1 cellular context compared by ENCODE assay signal in the genomic region with DNA sequence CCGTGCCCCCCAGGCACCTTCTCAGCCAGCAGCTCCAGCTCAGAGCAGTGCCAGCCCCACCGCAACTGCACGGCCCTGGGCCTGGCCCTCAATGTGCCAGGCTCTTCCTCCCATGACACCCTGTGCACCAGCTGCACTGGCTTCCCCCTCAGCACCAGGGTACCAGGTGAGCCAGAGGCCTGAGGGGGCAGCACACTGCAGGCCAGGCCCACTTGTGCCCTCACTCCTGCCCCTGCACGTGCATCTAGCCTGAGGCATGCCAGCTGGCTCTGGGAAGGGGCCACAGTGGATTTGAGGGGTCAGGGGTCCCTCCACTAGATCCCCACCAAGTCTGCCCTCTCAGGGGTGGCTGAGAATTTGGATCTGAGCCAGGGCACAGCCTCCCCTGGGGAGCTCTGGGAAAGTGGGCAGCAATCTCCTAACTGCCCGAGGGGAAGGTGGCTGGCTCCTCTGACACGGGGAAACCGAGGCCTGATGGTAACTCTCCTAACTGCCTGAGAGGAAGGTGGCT.
TF ChIP-seq lines count a peak whose summit lies in the region.

No MANE protein-coding gene starts in this region.

TF ChIP-seq in HepG2, 621 proteins besides CTCF, POLR2A, EP300 and RAD21 (continued from another document and continues in another):
- TF ChIP-seq ZFP90 (CRISPR knock-in tag; IDR thresholded peaks at IDR 0.05; ENCODE audit: borderline replicate concordance) (no peak), NR3C1 (CRISPR knock-in tag; IDR thresholded peaks at IDR 0.05) (no peak), FOXO4 (CRISPR knock-in tag; conservative IDR thresholded peaks at IDR 0.05) (no peak), HNF4A (CRISPR knock-in tag; IDR thresholded peaks at IDR 0.05) (no peak; the same call in 1 of the 2 replicates), ZNF850 (CRISPR knock-in tag; conservative IDR thresholded peaks at IDR 0.05) (0 out of 2 replicates have a peak, but pooled peaks have one; percentile 63), CREBL2 (CRISPR knock-in tag; IDR thresholded peaks at IDR 0.05; ENCODE audit: borderline replicate concordance) (no peak), ZBTB42 (CRISPR knock-in tag; IDR thresholded peaks at IDR 0.05) (no peak), ZNF256 (CRISPR knock-in tag; conservative IDR thresholded peaks at IDR 0.05) (no peak), ZNF124 (CRISPR knock-in tag; IDR thresholded peaks at IDR 0.05) (no peak), ZNF772 (CRISPR knock-in tag; IDR thresholded peaks at IDR 0.05) (no peak), MEF2D (CRISPR knock-in tag; IDR thresholded peaks at IDR 0.05) (no peak), ETV5 (CRISPR knock-in tag; IDR thresholded peaks at IDR 0.05; ENCODE audit: borderline replicate concordance) (no peak), GLMP (CRISPR knock-in tag; IDR thresholded peaks at IDR 0.05; ENCODE audit: borderline replicate concordance) (no peak), ZNF589 (CRISPR knock-in tag; conservative IDR thresholded peaks at IDR 0.05) (no peak), FOXO1 (CRISPR knock-in tag; IDR thresholded peaks at IDR 0.05) (no peak), POGK (CRISPR knock-in tag; conservative IDR thresholded peaks at IDR 0.05) (peak; percentile 44; the same call in 1 of the 2 replicates), POLR2G (IDR thresholded peaks at IDR 0.05; ENCODE audit: low read depth, low read length) (peak; percentile 42), ZNF441 (CRISPR knock-in tag; IDR thresholded peaks at IDR 0.05; ENCODE audit: borderline replicate concordance) (no peak), JUNB (CRISPR knock-in tag; IDR thresholded peaks at IDR 0.05; ENCODE audit: borderline replicate concordance) (no peak), RFX1 (IDR thresholded peaks at IDR 0.05) (no peak), ZNF792 (CRISPR knock-in tag; IDR thresholded peaks at IDR 0.05) (no peak), ZNF619 (CRISPR knock-in tag; IDR thresholded peaks at IDR 0.05) (no peak), TOPORS (CRISPR knock-in tag; IDR thresholded peaks at IDR 0.05) (no peak), ASH2L (IDR thresholded peaks at IDR 0.05; ENCODE audit: insufficient read length, low read depth, low read length) (no peak), TCF7 (IDR thresholded peaks at IDR 0.05; ENCODE audit: low read depth) (no peak), ZMAT5 (CRISPR knock-in tag; IDR thresholded peaks at IDR 0.05; ENCODE audit: borderline replicate concordance, low read depth) (no peak), ZBTB33 (CRISPR knock-in tag; IDR thresholded peaks at IDR 0.05) (no peak), ZNF572 (CRISPR knock-in tag; IDR thresholded peaks at IDR 0.05) (no peak), XRCC5 (optimal IDR thresholded peaks at IDR 0.05; ENCODE audit: low read length) (no peak), DPF2 (CRISPR knock-in tag; IDR thresholded peaks at IDR 0.05; ENCODE audit: borderline replicate concordance, low read depth) (no peak), TGIF2 (CRISPR knock-in tag; IDR thresholded peaks at IDR 0.05) (no peak), SMARCE1 (IDR thresholded peaks at IDR 0.05; ENCODE audit: borderline replicate concordance) (no peak), SALL2 (CRISPR knock-in tag; IDR thresholded peaks at IDR 0.05) (no peak), BCL3 (CRISPR knock-in tag; IDR thresholded peaks at IDR 0.05) (no peak; the same call in 1 of the 2 replicates), RXRA (CRISPR knock-in tag; IDR thresholded peaks at IDR 0.05) (no peak; the same call in 1 of the 2 replicates), RFXAP (CRISPR knock-in tag; IDR thresholded peaks at IDR 0.05; ENCODE audit: borderline replicate concordance) (no peak), ZNF543 (CRISPR knock-in tag; IDR thresholded peaks at IDR 0.05) (no peak), EED (CRISPR knock-in tag; IDR thresholded peaks at IDR 0.05) (no peak), MTA1 (CRISPR knock-in tag; IDR thresholded peaks at IDR 0.05; ENCODE audit: borderline replicate concordance) (no peak), ZNF562 (CRISPR knock-in tag; IDR thresholded peaks at IDR 0.05; ENCODE audit: borderline replicate concordance) (no peak), XBP1 (CRISPR knock-in tag; IDR thresholded peaks at IDR 0.05) (no peak), BHLHE40 (IDR thresholded peaks at IDR 0.05; ENCODE audit: low read length) (peak; percentile 50; the same call in 1 of the 2 replicates), CHD4 (IDR thresholded peaks at IDR 0.05; ENCODE audit: borderline replicate concordance, low read length) (no peak), ZNF510 (CRISPR knock-in tag; IDR thresholded peaks at IDR 0.05; ENCODE audit: low read depth) (no peak), CAMTA2 (CRISPR knock-in tag; IDR thresholded peaks at IDR 0.05; ENCODE audit: borderline replicate concordance) (no peak), TFDP1 (CRISPR knock-in tag; IDR thresholded peaks at IDR 0.05; ENCODE audit: borderline replicate concordance) (no peak), ZNF205 (CRISPR knock-in tag; IDR thresholded peaks at IDR 0.05) (no peak; the same call in 1 of the 2 replicates), CREB1 (IDR thresholded peaks at IDR 0.05) (no peak), CREB1 (CRISPR knock-in tag; IDR thresholded peaks at IDR 0.05) (no peak), ZNF879 (CRISPR knock-in tag; IDR thresholded peaks at IDR 0.05) (no peak), MZF1 (CRISPR knock-in tag; IDR thresholded peaks at IDR 0.05; ENCODE audit: borderline replicate concordance) (no peak), DNMT1 (CRISPR knock-in tag; IDR thresholded peaks at IDR 0.05) (no peak), SKI (IDR thresholded peaks at IDR 0.05; ENCODE audit: partially characterized antibody) (no peak)
- TF ChIP-seq, protein P1, sequence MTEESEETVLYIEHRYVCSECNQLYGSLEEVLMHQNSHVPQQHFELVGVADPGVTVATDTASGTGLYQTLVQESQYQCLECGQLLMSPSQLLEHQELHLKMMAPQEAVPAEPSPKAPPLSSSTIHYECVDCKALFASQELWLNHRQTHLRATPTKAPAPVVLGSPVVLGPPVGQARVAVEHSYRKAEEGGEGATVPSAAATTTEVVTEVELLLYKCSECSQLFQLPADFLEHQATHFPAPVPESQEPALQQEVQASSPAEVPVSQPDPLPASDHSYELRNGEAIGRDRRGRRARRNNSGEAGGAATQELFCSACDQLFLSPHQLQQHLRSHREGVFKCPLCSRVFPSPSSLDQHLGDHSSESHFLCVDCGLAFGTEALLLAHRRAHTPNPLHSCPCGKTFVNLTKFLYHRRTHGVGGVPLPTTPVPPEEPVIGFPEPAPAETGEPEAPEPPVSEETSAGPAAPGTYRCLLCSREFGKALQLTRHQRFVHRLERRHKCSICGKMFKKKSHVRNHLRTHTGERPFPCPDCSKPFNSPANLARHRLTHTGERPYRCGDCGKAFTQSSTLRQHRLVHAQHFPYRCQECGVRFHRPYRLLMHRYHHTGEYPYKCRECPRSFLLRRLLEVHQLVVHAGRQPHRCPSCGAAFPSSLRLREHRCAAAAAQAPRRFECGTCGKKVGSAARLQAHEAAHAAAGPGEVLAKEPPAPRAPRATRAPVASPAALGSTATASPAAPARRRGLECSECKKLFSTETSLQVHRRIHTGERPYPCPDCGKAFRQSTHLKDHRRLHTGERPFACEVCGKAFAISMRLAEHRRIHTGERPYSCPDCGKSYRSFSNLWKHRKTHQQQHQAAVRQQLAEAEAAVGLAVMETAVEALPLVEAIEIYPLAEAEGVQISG (CRISPR knock-in tag; IDR thresholded peaks at IDR 0.05): no peak
- TF ChIP-seq, protein P2, sequence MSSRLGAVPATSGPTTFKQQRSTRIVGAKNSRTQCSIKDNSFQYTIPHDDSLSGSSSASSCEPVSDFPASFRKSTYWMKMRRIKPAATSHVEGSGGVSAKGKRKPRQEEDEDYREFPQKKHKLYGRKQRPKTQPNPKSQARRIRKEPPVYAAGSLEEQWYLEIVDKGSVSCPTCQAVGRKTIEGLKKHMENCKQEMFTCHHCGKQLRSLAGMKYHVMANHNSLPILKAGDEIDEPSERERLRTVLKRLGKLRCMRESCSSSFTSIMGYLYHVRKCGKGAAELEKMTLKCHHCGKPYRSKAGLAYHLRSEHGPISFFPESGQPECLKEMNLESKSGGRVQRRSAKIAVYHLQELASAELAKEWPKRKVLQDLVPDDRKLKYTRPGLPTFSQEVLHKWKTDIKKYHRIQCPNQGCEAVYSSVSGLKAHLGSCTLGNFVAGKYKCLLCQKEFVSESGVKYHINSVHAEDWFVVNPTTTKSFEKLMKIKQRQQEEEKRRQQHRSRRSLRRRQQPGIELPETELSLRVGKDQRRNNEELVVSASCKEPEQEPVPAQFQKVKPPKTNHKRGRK (CRISPR knock-in tag; IDR thresholded peaks at IDR 0.05): no peak
- TF ChIP-seq, protein P3, sequence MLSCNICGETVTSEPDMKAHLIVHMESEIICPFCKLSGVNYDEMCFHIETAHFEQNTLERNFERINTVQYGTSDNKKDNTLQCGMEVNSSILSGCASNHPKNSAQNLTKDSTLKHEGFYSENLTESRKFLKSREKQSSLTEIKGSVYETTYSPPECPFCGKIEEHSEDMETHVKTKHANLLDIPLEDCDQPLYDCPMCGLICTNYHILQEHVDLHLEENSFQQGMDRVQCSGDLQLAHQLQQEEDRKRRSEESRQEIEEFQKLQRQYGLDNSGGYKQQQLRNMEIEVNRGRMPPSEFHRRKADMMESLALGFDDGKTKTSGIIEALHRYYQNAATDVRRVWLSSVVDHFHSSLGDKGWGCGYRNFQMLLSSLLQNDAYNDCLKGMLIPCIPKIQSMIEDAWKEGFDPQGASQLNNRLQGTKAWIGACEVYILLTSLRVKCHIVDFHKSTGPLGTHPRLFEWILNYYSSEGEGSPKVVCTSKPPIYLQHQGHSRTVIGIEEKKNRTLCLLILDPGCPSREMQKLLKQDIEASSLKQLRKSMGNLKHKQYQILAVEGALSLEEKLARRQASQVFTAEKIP (CRISPR knock-in tag; IDR thresholded peaks at IDR 0.05; ENCODE audit: borderline replicate concordance): no peak
